In genomic region chr4:139963708-139964107, GRCh38 we compare ENCODE assay signal across 18 cellular contexts.
A peak's percentile ranks its signal among the peaks of the same experiment; 100 is the strongest.
DNase-seq lines count a peak whose midpoint lies in the region; ATAC-seq and TF ChIP-seq lines count a peak whose summit lies in the region.
"Had no signal": no experiment of that assay in that cellular context is flagged by ENCODE, and none has a peak within 500 bp of the region (broad histone marks: within the 10 kb centered on the region; RNA-seq: fewer than 3 reads in every experiment).

No MANE protein-coding gene starts in this region.

- TF ChIP-seq CTCF in type B pancreatic cell (conservative IDR thresholded peaks at IDR 0.05) (no peak), Calu3 (IDR thresholded peaks at IDR 0.05; ENCODE audit: unreplicated experiment) (no peak)

- CTCF ChIA-PET in activated CD4-positive, alpha-beta T cell treated with anti-CD3 and anti-CD28 coated beads for 36 hours (lab: Charles Lee), result interaction anchor here (0.6 kb wide), 1 partner anchor 229 kb away, joined by 3 read pairs; no protein-coding TSS in a partner anchor
- CTCF ChIA-PET in Calu3 (lab: Charles Lee), result no interaction called here

- peak; percentile 33 for ATAC-seq in activated CD4-positive, alpha-beta T cell treated with anti-CD3 and anti-CD28 coated beads for 36 hours
- ATAC-seq in HG03442 (IDR thresholded peaks at IDR 0.05; ENCODE audit: unreplicated experiment), result no peak
- ATAC-seq: CD8-positive, alpha-beta T cell had no signal

- no peak for DNase-seq in activated CD4-positive, alpha-beta T cell treated with anti-CD3 and anti-CD28 coated beads for 36 hours
- DNase-seq in activated CD4-positive, alpha-beta T cell treated with anti-CD3 and anti-CD28 coated beads for 4 hours, result no peak
- DNase-seq in NCI-H446 (lab: John Stamatoyannopoulos, UW), result peak; percentile 61 to 80
- DNase-seq in cerebellar cortex (ENCODE audit: low spot score), result peak; percentile 44
- DNase-seq in type B pancreatic cell (ENCODE audit: extremely low spot score, unreplicated experiment), result no peak
- no peak for DNase-seq in Calu3
- no peak for DNase-seq in effector CD8-positive, alpha-beta T cell (lab: John Stamatoyannopoulos, UW)
- DNase-seq: Caco-2; CD4-positive, CD25-positive, alpha-beta regulatory T cell; CD8-positive, alpha-beta T cell; DMS 273 treated with DMSO at 0.1 percent for 48 hours; DMS79; EL; GF-D8; GOT3; HFFc6 had no signal

- BruUV-seq in Calu3 (replicated peaks; lab: Mats Ljungman, UMichigan), result no TSS peak

- no peak overlapping the region for H3K4me3 Mint-ChIP-seq in activated CD4-positive, alpha-beta T cell treated with anti-CD3 and anti-CD28 coated beads for 36 hours
- peak overlapping the region; percentile 37 for H3K4me3 Mint-ChIP-seq in type B pancreatic cell
- H3K4me3 Mint-ChIP-seq in Calu3 (ENCODE audit: low read depth, unreplicated experiment), result no peak overlapping the region
- H3K4me3 Mint-ChIP-seq: B cell; CD4-positive, CD25-positive, alpha-beta regulatory T cell; CD8-positive, alpha-beta T cell; HFFc6 had no signal

- no peaks in the 10 kb centered on the region for H3K4me1 Mint-ChIP-seq in activated CD4-positive, alpha-beta T cell treated with anti-CD3 and anti-CD28 coated beads for 36 hours
- H3K4me1 Mint-ChIP-seq in type B pancreatic cell (ENCODE audit: unreplicated experiment) (peaks cover 44% of the 10 kb centered on the region), Calu3 (ENCODE audit: low read depth, unreplicated experiment) (no peaks in the 10 kb centered on the region)
- H3K4me1 Mint-ChIP-seq: CD4-positive, CD25-positive, alpha-beta regulatory T cell had no signal

- no peak overlapping the region for H3K27ac Mint-ChIP-seq in activated CD4-positive, alpha-beta T cell treated with anti-CD3 and anti-CD28 coated beads for 36 hours
- H3K27ac Mint-ChIP-seq in type B pancreatic cell (peak overlapping the region; percentile 70), Calu3 (ENCODE audit: unreplicated experiment) (no peak overlapping the region)
- H3K27ac Mint-ChIP-seq: B cell; CD4-positive, CD25-positive, alpha-beta regulatory T cell; CD8-positive, alpha-beta T cell; HFFc6 had no signal

- H3K36me3 Mint-ChIP-seq in activated CD4-positive, alpha-beta T cell treated with anti-CD3 and anti-CD28 coated beads for 36 hours (ENCODE audit: low read depth), result no peaks in the 10 kb centered on the region
- H3K36me3 Mint-ChIP-seq in type B pancreatic cell (no peaks in the 10 kb centered on the region), Calu3 (ENCODE audit: insufficient read depth, unreplicated experiment) (no peaks in the 10 kb centered on the region)
- H3K36me3 Mint-ChIP-seq: CD4-positive, CD25-positive, alpha-beta regulatory T cell; CD8-positive, alpha-beta T cell had no signal

- POLR2A ChIA-PET in activated CD4-positive, alpha-beta T cell treated with anti-CD3 and anti-CD28 coated beads for 36 hours (lab: Charles Lee), result no interaction called here

- H3K27me3 Mint-ChIP-seq in activated CD4-positive, alpha-beta T cell treated with anti-CD3 and anti-CD28 coated beads for 36 hours, result peaks cover 1% of the 10 kb centered on the region
- H3K27me3 Mint-ChIP-seq in type B pancreatic cell (no peaks in the 10 kb centered on the region), Calu3 (ENCODE audit: unreplicated experiment) (no peaks in the 10 kb centered on the region)

- H3K9me3 Mint-ChIP-seq in activated CD4-positive, alpha-beta T cell treated with anti-CD3 and anti-CD28 coated beads for 36 hours (ENCODE audit: low read depth), result no peaks in the 10 kb centered on the region
- H3K9me3 Mint-ChIP-seq in type B pancreatic cell, result no peaks in the 10 kb centered on the region
- no peaks in the 10 kb centered on the region for H3K9me3 Mint-ChIP-seq in Calu3 (ENCODE audit: low read depth, unreplicated experiment)
- H3K9me3 Mint-ChIP-seq: CD4-positive, CD25-positive, alpha-beta regulatory T cell; CD8-positive, alpha-beta T cell; HFFc6 had no signal

- intact Hi-C loops in activated CD4-positive, alpha-beta T cell treated with anti-CD3 and anti-CD28 coated beads for 36 hours (cut with DNase I, micrococcal nuclease), result no loop called here
- intact Hi-C loops in Calu3 (cut with micrococcal nuclease; ENCODE audit: unreplicated experiment), result no loop called here

Comparison
In these comparisons a context has a peak if more than half of its experiments do, and no peak if none do; other contexts are left out.
1. DNase-seq: peak in NCI-H446 (2 of 2) and cerebellar cortex (single experiment); none in activated CD4-positive, alpha-beta T cell treated with anti-CD3 and anti-CD28 coated beads for 36 hours (single experiment), activated CD4-positive, alpha-beta T cell treated with anti-CD3 and anti-CD28 coated beads for 4 hours (0 of 2), type B pancreatic cell (single experiment), Calu3 (single experiment) and effector CD8-positive, alpha-beta T cell (single experiment).